ENCODE assay signal across 8 cellular contexts in genomic region chr6:44096615-44097014, GRCh38. TPM values are rescaled to one million over a fixed set of nuclear protein-coding genes. Genes with fewer than 3 reads are reported as not detected.
DNase-seq lines count a peak whose midpoint lies in the region; ATAC-seq and TF ChIP-seq lines count a peak whose summit lies in the region.

No MANE protein-coding gene starts in this region.

- H3K79me2 ChIP-seq in DOHH2 (ENCODE audit: control insufficient read depth, low read length) = no peaks in the 10 kb centered on the region

- H3K4me1 ChIP-seq in DOHH2 (ENCODE audit: control insufficient read depth, low read length) = no peaks in the 10 kb centered on the region

- DNase-seq in NCI-H460 (ENCODE audit: extremely low read depth, low read depth) = peak; percentile 71
- DNase-seq in activated CD4-positive, alpha-beta T cell treated with anti-CD3 and anti-CD28 coated beads, Interleukin-2, amount 50 U/mL, for 24 hours (ENCODE audit: low read depth in 1 of 2, low spot score in 1 of 2) = peak; percentile 53 to 68
- peak; percentile 75 for DNase-seq in dedifferentiated amniotic fluid mesenchymal stem cell (ENCODE audit: extremely low spot score)
- peak; percentile 87 for DNase-seq in medulla oblongata (ENCODE audit: extremely low spot score)
- peak; percentile 31 to 60 for DNase-seq in stimulated activated CD8-positive, alpha-beta memory T cell treated with anti-CD3 and anti-CD28 coated beads, Interleukin-15, amount 100 ng/mL, for 4 hours (ENCODE audit: low read depth in 2 of 2)

- H3K27ac ChIP-seq in DOHH2 (ENCODE audit: low read depth, low read length) = no peak overlapping the region

- H4K20me1 ChIP-seq in DOHH2 (ENCODE audit: control insufficient read depth, insufficient read depth, low read depth, low read length) = 0 out of 2 replicates have a peak, but pooled peaks cover 3% of the 10 kb centered on the region

- peak; percentile 87 for TF ChIP-seq CTCF in DOHH2 (IDR thresholded peaks at IDR 0.05; ENCODE audit: low read depth, low read length, poor library complexity, severe bottlenecking)

- no peaks in the 10 kb centered on the region for H3K27me3 ChIP-seq in DOHH2 (ENCODE audit: control insufficient read depth, low read length)

- no peak overlapping the region for H3K4me3 ChIP-seq in DOHH2 (ENCODE audit: low read length)

- peaks cover 16% of the 10 kb centered on the region for H3K36me3 ChIP-seq in DOHH2 (ENCODE audit: control insufficient read depth, low read length)

- no peaks in the 10 kb centered on the region for H3K9me3 ChIP-seq in DOHH2 (ENCODE audit: control insufficient read depth, insufficient read depth, low read length)

- ATAC-seq in HG02759 (IDR thresholded peaks at IDR 0.05; ENCODE audit: unreplicated experiment) (peak; percentile 63), GM21390 (IDR thresholded peaks at IDR 0.05; ENCODE audit: unreplicated experiment) (no peak)

- no peaks in the 10 kb centered on the region for H3K9me2 ChIP-seq in DOHH2 (replicated peaks; ENCODE audit: control insufficient read depth, low read length)

- H3K4me2 ChIP-seq in DOHH2 (ENCODE audit: low read length) = no peak overlapping the region

- H3F3A ChIP-seq in DOHH2 (ENCODE audit: control insufficient read depth, insufficient read depth) = no peaks in the 10 kb centered on the region

RNA-seq across cellular contexts. Expression of gene MRPL14, which starts 30.6 kb away (rescaled TPM):
- 41.4 and 43.9 TPM in 2 replicates for total RNA-seq in NCI-H460 (2014; rRNA removed; shearing (Covaris generic))
- polyA plus RNA-seq in NCI-H460 (2014; cell fraction: nucleus; rRNA removed) = 55.4 and 92.6 TPM in 2 replicates

RNA-seq across cellular contexts. Expression of gene TMEM63B, which starts 30.7 kb away (rescaled TPM):
- 17.7 and 17.8 TPM in 2 replicates for total RNA-seq in NCI-H460 (2014; rRNA removed; shearing (Covaris generic))
- 24.8 and 31.5 TPM in 2 replicates for polyA plus RNA-seq in NCI-H460 (2014; cell fraction: nucleus; rRNA removed)
